Comparison of ENCODE assay signal across 9 cellular contexts in genomic region chrX:46653482-46653881, GRCh38.
A peak's percentile ranks its signal among the peaks of the same experiment; 100 is the strongest.
DNase-seq lines count a peak whose midpoint lies in the region; ATAC-seq and TF ChIP-seq lines count a peak whose summit lies in the region.
"Had no signal": no experiment of that assay in that cellular context is flagged by ENCODE, and none has a peak within 500 bp of the region (broad histone marks: within the 10 kb centered on the region; RNA-seq: fewer than 3 reads in every experiment).

No MANE protein-coding gene starts in this region.

- no peak overlapping the region for H3K4me2 ChIP-seq in osteoblast (ENCODE audit: insufficient read depth, low read length)

- no peak for TF ChIP-seq POLR2A in lower leg skin (IDR thresholded peaks at IDR 0.05)
- no peak for TF ChIP-seq POLR2A in sigmoid colon (IDR thresholded peaks at IDR 0.05)

- H3K27ac Mint-ChIP-seq in HFFc6: no peak overlapping the region

- intact Hi-C loops in lower leg skin (cut with DNase I; ENCODE audit: low total_unique reads): no loop called here
- intact Hi-C loops in sigmoid colon (cut with DNase I): no loop called here

- peaks cover 2% of the 10 kb centered on the region; the same call in 1 of the 2 replicates for H3K27me3 Mint-ChIP-seq in HFFc6 (ENCODE audit: insufficient read depth)

- H3K4me3 ChIP-seq in astrocyte of the spinal cord (ENCODE audit: low read depth, low read length): no peak overlapping the region
- H3K4me3 ChIP-seq in osteoblast (ENCODE audit: insufficient read depth, low read length): no peak overlapping the region
- H3K4me3 ChIP-seq in lower leg skin (ENCODE audit: low read depth, poor library complexity, severe bottlenecking): no peak overlapping the region
- no peak overlapping the region for H3K4me3 ChIP-seq in sigmoid colon

- H3K27ac ChIP-seq in osteoblast (ENCODE audit: low read depth, low read length): no peak overlapping the region
- H3K27ac ChIP-seq in sigmoid colon: no peak overlapping the region

- no peak for ATAC-seq in GM21447 (IDR thresholded peaks at IDR 0.05; ENCODE audit: unreplicated experiment)

- no peaks in the 10 kb centered on the region for H3K79me2 ChIP-seq in osteoblast (ENCODE audit: insufficient read depth, low read length)

- H4K20me1 ChIP-seq in osteoblast (ENCODE audit: insufficient read depth, low read length): no peaks in the 10 kb centered on the region

- H3K4me3 Mint-ChIP-seq in HFFc6: no peak overlapping the region

- peak; percentile 39 for TF ChIP-seq CTCF in HFFc6 (IDR thresholded peaks at IDR 0.05)
- TF ChIP-seq CTCF in astrocyte of the spinal cord (IDR thresholded peaks at IDR 0.05; ENCODE audit: low read depth, low read length): peak; percentile 41
- peak; percentile 31 for TF ChIP-seq CTCF in osteoblast (IDR thresholded peaks at IDR 0.05; ENCODE audit: extremely low read depth, low read depth, low read length)
- no peak for TF ChIP-seq CTCF in lower leg skin (IDR thresholded peaks at IDR 0.05)
- TF ChIP-seq CTCF in sigmoid colon (IDR thresholded peaks at IDR 0.05): no peak

- H3K4me1 ChIP-seq in osteoblast (ENCODE audit: insufficient read depth, low read length): no peaks in the 10 kb centered on the region
- peaks cover 0 to 10% (median 3%) of the 10 kb centered on the region in 4 donors for H3K4me1 ChIP-seq in sigmoid colon

- H3K27me3 ChIP-seq in osteoblast (ENCODE audit: insufficient read depth, low read length) (no peaks in the 10 kb centered on the region), sigmoid colon (no peaks in the 10 kb centered on the region)

- in situ Hi-C loops in astrocyte of the spinal cord (cut with HindIII; ENCODE audit: low sequenced_read_pairs): no loop called here

- H3K9me3 Mint-ChIP-seq in HFFc6: no peaks in the 10 kb centered on the region

- TF ChIP-seq EP300 in sigmoid colon (IDR thresholded peaks at IDR 0.05): no peak

- peaks cover 4% of the 10 kb centered on the region; the same call in 1 of the 2 replicates for H3K36me3 Mint-ChIP-seq in HFFc6 (ENCODE audit: low read depth)

- no peak overlapping the region for H2AFZ ChIP-seq in osteoblast (ENCODE audit: low read length)

- H3K36me3 ChIP-seq in osteoblast (ENCODE audit: insufficient read depth, low read length) (no peaks in the 10 kb centered on the region), sigmoid colon (no peaks in the 10 kb centered on the region)

- H3K4me1 Mint-ChIP-seq in HFFc6 (ENCODE audit: low read depth): no peaks in the 10 kb centered on the region

- H3K9me3 ChIP-seq in osteoblast (ENCODE audit: low read depth, low read length): no peaks in the 10 kb centered on the region
- no peaks in the 10 kb centered on the region for H3K9me3 ChIP-seq in sigmoid colon

- WGBS in lower leg skin, 2 donors: 41 to 50% methylated on average over 6 of the region's 6 CpGs
- WGBS in sigmoid colon, 2 donors: 72 to 74% methylated on average over 6 of the region's 6 CpGs

- peak; percentile 47 for DNase-seq in NCI-H82 (lab: John Stamatoyannopoulos, UW)
- DNase-seq in NCI-H82 treated with DMSO at 0.1 percent for 48 hours (lab: John Stamatoyannopoulos, UW; ENCODE audit: unreplicated experiment): no peak
- no peak for DNase-seq in HFFc6
- no peak for DNase-seq in astrocyte of the spinal cord (ENCODE audit: low read depth, low spot score)
- DNase-seq in osteoblast (ENCODE audit: insufficient read length, low spot score, missing footprints): no peak
- DNase-seq in lower leg skin (ENCODE audit: low spot score in 2 of 2): no peak
- DNase-seq in sigmoid colon: no peak
- DNase-seq: activated effector memory CD4-positive, alpha-beta T cell treated with Interleukin-2 at 50 U/mL for 16 hours had no signal

Comparison
In these comparisons a context has a peak if more than half of its experiments do, and no peak if none do; other contexts are left out.
1. CTCF ChIP-seq: peak in HFFc6 (single experiment), astrocyte of the spinal cord (single experiment) and osteoblast (single experiment); none in lower leg skin (0 of 3) and sigmoid colon (0 of 4).